Comparison of ENCODE assay signal across 25 cellular contexts in the genomic region with DNA sequence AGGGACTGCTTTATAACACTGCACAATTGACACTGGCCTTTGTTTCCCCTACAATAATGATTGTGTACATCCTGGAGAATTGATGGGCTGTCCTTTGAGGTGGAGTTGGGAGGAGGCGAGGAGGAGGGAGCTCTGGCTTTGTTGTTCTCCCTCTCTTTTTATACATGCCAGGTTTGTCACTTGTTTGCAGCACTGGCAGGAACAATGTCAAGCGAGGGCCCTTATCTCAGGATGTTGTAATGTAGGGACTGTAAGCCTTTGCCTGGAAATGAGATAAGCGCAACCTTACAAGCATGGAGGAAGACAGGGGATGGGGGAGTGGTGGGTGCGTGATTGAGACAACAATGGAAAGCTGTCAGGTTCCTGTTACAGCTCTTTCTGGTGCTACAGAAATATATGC.
A peak's percentile ranks its signal among the peaks of the same experiment; 100 is the strongest.
DNase-seq lines count a peak whose midpoint lies in the region; ATAC-seq and TF ChIP-seq lines count a peak whose summit lies in the region.
"Had no signal": no experiment of that assay in that cellular context is flagged by ENCODE, and none has a peak within 500 bp of the region (broad histone marks: within the 10 kb centered on the region; RNA-seq: fewer than 3 reads in every experiment).

No MANE protein-coding gene starts in this region.

- H3K4me2 ChIP-seq in neural progenitor cell: no peak overlapping the region

- TF ChIP-seq CTCF in right atrium auricular region (IDR thresholded peaks at IDR 0.05) (no peak), cardiac muscle cell (IDR thresholded peaks at IDR 0.05; ENCODE audit: low read depth, low read length) (no peak), neural progenitor cell (IDR thresholded peaks at IDR 0.05) (no peak)

- H3K4me1 Mint-ChIP-seq in neural progenitor cell: no peaks in the 10 kb centered on the region
- H3K4me1 Mint-ChIP-seq: activated CD4-positive, alpha-beta memory T cell treated with anti-CD3 and anti-CD28 coated beads, Interleukin-2, amount 10 ng/mL, durations not matched to agents 7 days and 5 days; memory B cell had no signal

- no peaks in the 10 kb centered on the region for H3F3A ChIP-seq in neural progenitor cell (ENCODE audit: low read depth)

- H2AFZ ChIP-seq in neural progenitor cell (replicated peaks): peak overlapping the region; percentile 27

- H3K4me3 ChIP-seq in right atrium auricular region (no peak overlapping the region), cardiac muscle cell (no peak overlapping the region), neural progenitor cell (no peak overlapping the region)
- H3K4me3 ChIP-seq: ascending aorta, GM12878, HAP-1, testis, uterus had no signal

- no peaks in the 10 kb centered on the region for H3K27me3 Mint-ChIP-seq in neural progenitor cell (ENCODE audit: insufficient read depth, low read depth)
- H3K27me3 Mint-ChIP-seq: activated CD4-positive, alpha-beta memory T cell treated with anti-CD3 and anti-CD28 coated beads, Interleukin-2, amount 10 ng/mL, durations not matched to agents 7 days and 5 days; activated naive CD8-positive, alpha-beta T cell; dendritic cell treated with granulocyte-macrophage colony-stimulating factor and Interleukin-4, amounts not matched to agents 40 ng/mL and 50 ng/mL, for 4 days; memory B cell had no signal

- intact Hi-C loops in Right ventricle myocardium inferior (cut with DNase I): no loop called here

- ATAC-seq in Right ventricle myocardium inferior: peak; percentile 93
- ATAC-seq: activated CD4-positive, CD25-positive, alpha-beta regulatory T cell treated with anti-CD3 and anti-CD28 coated beads, Interleukin-2, amount 50 U/mL, for 24 hours; GM12878 had no signal

- peaks cover 0 to 16% of the 10 kb centered on the region in 2 donors for H3K4me1 ChIP-seq in right atrium auricular region
- H3K4me1 ChIP-seq in cardiac muscle cell (ENCODE audit: low read depth): no peaks in the 10 kb centered on the region
- H3K4me1 ChIP-seq in neural progenitor cell: peaks cover 3% of the 10 kb centered on the region
- H3K4me1 ChIP-seq: ascending aorta, HAP-1, testis, uterus had no signal

- peak overlapping the region in 1 of 2 donors; percentile 57 for H3K27ac ChIP-seq in right atrium auricular region
- H3K27ac ChIP-seq in cardiac muscle cell: no peak overlapping the region
- H3K27ac ChIP-seq in neural progenitor cell: no peak overlapping the region
- H3K27ac ChIP-seq: ascending aorta, testis, uterus had no signal

- H3K9ac ChIP-seq in neural progenitor cell: no peak overlapping the region

- H3K36me3 Mint-ChIP-seq in neural progenitor cell: no peaks in the 10 kb centered on the region
- H3K36me3 Mint-ChIP-seq: activated naive CD8-positive, alpha-beta T cell; memory B cell had no signal

- no peak overlapping the region for H3K4me3 Mint-ChIP-seq in neural progenitor cell
- H3K4me3 Mint-ChIP-seq: activated CD4-positive, alpha-beta memory T cell treated with anti-CD3 and anti-CD28 coated beads, Interleukin-2, amount 10 ng/mL, durations not matched to agents 7 days and 5 days; activated naive CD8-positive, alpha-beta T cell; dendritic cell treated with granulocyte-macrophage colony-stimulating factor and Interleukin-4, amounts not matched to agents 40 ng/mL and 50 ng/mL, for 4 days; memory B cell had no signal

- H3K36me3 ChIP-seq in right atrium auricular region (no peaks in the 10 kb centered on the region), cardiac muscle cell (no peaks in the 10 kb centered on the region), neural progenitor cell (no peaks in the 10 kb centered on the region)
- H3K36me3 ChIP-seq: ascending aorta, HAP-1, uterus had no signal

- H3K79me2 ChIP-seq in neural progenitor cell (ENCODE audit: low read depth): no peaks in the 10 kb centered on the region

- no peak overlapping the region for H3K27ac Mint-ChIP-seq in neural progenitor cell
- H3K27ac Mint-ChIP-seq: activated CD4-positive, alpha-beta memory T cell treated with anti-CD3 and anti-CD28 coated beads, Interleukin-2, amount 10 ng/mL, durations not matched to agents 7 days and 5 days; activated naive CD8-positive, alpha-beta T cell; activated T-helper 2 cell treated with anti-CD3 and anti-CD28 coated beads, Interferon-gamma antibody, Interleukin-2, Interleukin-4, amounts not matched to agents 10 μg/mL and 5 μg/mL and 100 μg/mL, durations not matched to agents 14 hours and 24 hours and 36 hours; dendritic cell treated with granulocyte-macrophage colony-stimulating factor and Interleukin-4, amounts not matched to agents 40 ng/mL and 50 ng/mL, for 4 days; memory B cell had no signal

- DNase-seq in Right ventricle myocardium inferior (ENCODE audit: missing footprints) (no peak), right atrium auricular region (ENCODE audit: low spot score) (no peak), OCI-M1 (lab: John Stamatoyannopoulos, UW) (peak; percentile 78), cardiac muscle cell (ENCODE audit: low read depth in 1 of 2, low spot score in 1 of 2) (peak; percentile 4 to 39), neural progenitor cell (ENCODE audit: low spot score) (no peak), pons (ENCODE audit: low spot score) (no peak), DMS 273 (lab: John Stamatoyannopoulos, UW; ENCODE audit: unreplicated experiment) (no peak)
- DNase-seq in stimulated activated CD4-positive, alpha-beta T cell treated with anti-CD3 and anti-CD28 coated beads, Interleukin-15, amount 100 ng/mL, for 24 hours: no peak
- DNase-seq: activated CD4-positive, alpha-beta memory T cell treated with anti-CD3 and anti-CD28 coated beads, Interleukin-2, amount 10 ng/mL, durations not matched to agents 7 days and 5 days; central memory CD4-positive, alpha-beta T cell; NCI-H1436 treated with DMSO at 0.1 percent for 48 hours; occipital lobe; stimulated activated CD4-positive, alpha-beta T cell treated with anti-CD3 and anti-CD28 coated beads, Interleukin-4, amount 100 ng/mL, for 1 hour; stimulated activated naive CD4-positive, alpha-beta T cell treated with Interleukin-2 at 50 U/mL for 16 hours; T-helper 9 cell; testis; uterus had no signal

- no peaks in the 10 kb centered on the region for H3K9me3 Mint-ChIP-seq in neural progenitor cell
- H3K9me3 Mint-ChIP-seq: activated CD4-positive, alpha-beta memory T cell treated with anti-CD3 and anti-CD28 coated beads, Interleukin-2, amount 10 ng/mL, durations not matched to agents 7 days and 5 days; activated T-helper 2 cell treated with anti-CD3 and anti-CD28 coated beads, Interferon-gamma antibody, Interleukin-2, Interleukin-4, amounts not matched to agents 10 μg/mL and 5 μg/mL and 100 μg/mL, durations not matched to agents 14 hours and 24 hours and 36 hours; dendritic cell treated with granulocyte-macrophage colony-stimulating factor and Interleukin-4, amounts not matched to agents 40 ng/mL and 50 ng/mL, for 4 days had no signal

- H3K27me3 ChIP-seq in right atrium auricular region (no peaks in the 10 kb centered on the region), cardiac muscle cell (no peaks in the 10 kb centered on the region), neural progenitor cell (no peaks in the 10 kb centered on the region)
- H3K27me3 ChIP-seq: ascending aorta, testis, uterus had no signal

- H4K20me1 ChIP-seq in neural progenitor cell (ENCODE audit: low read depth): no peaks in the 10 kb centered on the region

- no peaks in the 10 kb centered on the region for H3K9me3 ChIP-seq in right atrium auricular region
- no peaks in the 10 kb centered on the region for H3K9me3 ChIP-seq in cardiac muscle cell (ENCODE audit: low read depth)
- H3K9me3 ChIP-seq in neural progenitor cell (ENCODE audit: low read depth): no peaks in the 10 kb centered on the region
- H3K9me3 ChIP-seq: ascending aorta, HAP-1, testis, uterus had no signal

Comparison
In these comparisons a context has a peak if more than half of its experiments do, and no peak if none do; other contexts are left out.
1. DNase-seq: peak in OCI-M1 (single experiment) and cardiac muscle cell (2 of 2); none in Right ventricle myocardium inferior (single experiment), right atrium auricular region (single experiment), neural progenitor cell (single experiment), stimulated activated CD4-positive, alpha-beta T cell treated with anti-CD3 and anti-CD28 coated beads, Interleukin-15, amount 100 ng/mL, for 24 hours (single experiment), pons (single experiment) and DMS 273 (single experiment).